23 cellular contexts compared by ENCODE assay signal in genomic region chr1:69645477-69645876, GRCh38.
"Had no signal": no experiment of that assay in that cellular context is flagged by ENCODE, and none has a peak within 500 bp of the region (broad histone marks: within the 10 kb centered on the region; RNA-seq: fewer than 3 reads in every experiment).

No MANE protein-coding gene starts in this region.

- H3K9me3 ChIP-seq: MG63, SK-N-SH had no signal

- H3K27me3 ChIP-seq: MG63 had no signal

- DNase-seq: IMR-90, Karpas-422, KG1, MG63, NCI-H1092, NCI-H1105 treated with DMSO at 0.1 percent for 48 hours, NCI-H1417 treated with DMSO at 0.1 percent for 48 hours, NCI-H146, NCI-H1694 treated with DMSO at 0.1 percent for 48 hours, NCI-H1930, NCI-H2107, NCI-H2227 treated with DMSO at 0.1 percent for 48 hours, NCI-H446, NCI-H510A, NCI-H524 treated with DMSO at 0.1 percent for 48 hours, NCI-H69, NCI-H774, Right ventricle myocardium superior, RPMI8226, SIG-M5, SK-N-SH, SW 1271 had no signal

- ATAC-seq: HepG2 had no signal

- H3K36me3 ChIP-seq: MG63 had no signal

- H3K4me3 ChIP-seq: MG63 had no signal
